ENCODE assay signal across 8 cellular contexts in genomic region chr2:197804049-197804757, GRCh38. TPM values are rescaled to one million over a fixed set of nuclear protein-coding genes. Genes with fewer than 3 reads are reported as not detected.
A peak's percentile ranks its signal among the peaks of the same experiment; 100 is the strongest.
DNase-seq lines count a peak whose midpoint lies in the region; ATAC-seq and TF ChIP-seq lines count a peak whose summit lies in the region.

TSS of gene PLCL1 (plus strand) at chr2:197804593.

- H3K36me3 Mint-ChIP-seq in activated T-cell treated with anti-CD3 and anti-CD28 coated beads, Interleukin-2, amount 50 U/mL, for 24 hours (ENCODE audit: low read depth): peaks cover 2% of the 10 kb centered on the region

- WGBS in HUES64: 1% methylated on average over 50 of the region's 50 CpGs

- TF ChIP-seq CTCF in epithelial cell of proximal tubule (conservative IDR thresholded peaks at IDR 0.05; ENCODE audit: low read depth, low read length): no peak

- H3K9me3 ChIP-seq in HUES64 (ENCODE audit: insufficient read depth, low read depth, low read length): no peaks in the 10 kb centered on the region

- peaks cover 46% of the 10 kb centered on the region for H3K4me1 Mint-ChIP-seq in activated T-cell treated with anti-CD3 and anti-CD28 coated beads, Interleukin-2, amount 50 U/mL, for 24 hours (ENCODE audit: low read depth)

- peak within 1 kb of the TSS; percentile 81 for H3K27ac Mint-ChIP-seq in activated T-cell treated with anti-CD3 and anti-CD28 coated beads, Interleukin-2, amount 50 U/mL, for 24 hours

- no peak within 1 kb of the TSS for H3K9ac ChIP-seq in HUES64 (ENCODE audit: low read depth, low read length)

- H3K4me1 ChIP-seq in HUES64 (ENCODE audit: insufficient read depth, low read length): peaks cover 4% of the 10 kb centered on the region; the same call in 1 of the 2 replicates

- in situ Hi-C loops in Caki2 (cut with HindIII; ENCODE audit: low pct_unique_long_range_greater_than_20kb, low sequenced_read_pairs): no loop called here

- H3K27ac ChIP-seq in HUES64 (ENCODE audit: low read depth, low read length): no peak within 1 kb of the TSS

- H3K36me3 ChIP-seq in HUES64 (ENCODE audit: insufficient read depth, low read length): no peaks in the 10 kb centered on the region

- no peaks in the 10 kb centered on the region for H3K9me3 Mint-ChIP-seq in activated T-cell treated with anti-CD3 and anti-CD28 coated beads, Interleukin-2, amount 50 U/mL, for 24 hours

- ATAC-seq in GM21526 (IDR thresholded peaks at IDR 0.05; ENCODE audit: low FRiP score, unreplicated experiment): peak; percentile 100

- peaks cover under 1% of the 10 kb centered on the region for H3K27me3 Mint-ChIP-seq in activated T-cell treated with anti-CD3 and anti-CD28 coated beads, Interleukin-2, amount 50 U/mL, for 24 hours

- peaks cover 62% of the 10 kb centered on the region for H3K27me3 ChIP-seq in HUES64 (ENCODE audit: insufficient read depth, low read length)

- H3K4me3 Mint-ChIP-seq in activated T-cell treated with anti-CD3 and anti-CD28 coated beads, Interleukin-2, amount 50 U/mL, for 24 hours: peak within 1 kb of the TSS; percentile 91

- H3K4me3 ChIP-seq in HUES64 (ENCODE audit: low read length) (peak within 1 kb of the TSS; percentile 67), epithelial cell of proximal tubule (ENCODE audit: low read depth, low read length) (peak within 1 kb of the TSS; percentile 61)

- DNase-seq in Caki2 (ENCODE audit: low read depth): peak; percentile 84
- peak; percentile 48 for DNase-seq in OCI-M2 (lab: John Stamatoyannopoulos, UW; ENCODE audit: unreplicated experiment)
- DNase-seq in activated T-cell treated with anti-CD3 and anti-CD28 coated beads, Interleukin-2, amount 50 U/mL, for 24 hours: peak; percentile 92
- peak; percentile 45 for DNase-seq in epithelial cell of proximal tubule (ENCODE audit: low read depth)
- peak; percentile 91 for DNase-seq in mucosa of gallbladder (ENCODE audit: low spot score)
- DNase-seq in stimulated activated CD8-positive, alpha-beta memory T cell treated with anti-CD3 and anti-CD28 coated beads, Interleukin-4, amount 100 ng/mL, for 1 hour (ENCODE audit: low read depth in 2 of 2, low spot score in 1 of 2): peak; percentile 64 to 80

RNA-seq across cellular contexts. Expression of gene PLCL1, which starts in this region (rescaled TPM):
- total RNA-seq in Caki2 (2014; rRNA removed; shearing (Covaris generic); ENCODE audit: low replicate concordance): not detected in 2 replicates
- polyA plus RNA-seq in HUES64 (2013, experiment 1 of 2): 0.05 TPM
- 0.13 TPM for polyA plus RNA-seq in HUES64 (2013, experiment 2 of 2)
- under 0.01 TPM in 1 of 2 replicates, not detected in the other for total RNA-seq in epithelial cell of proximal tubule
- total RNA-seq in mucosa of gallbladder: 4.4 TPM

Comparison
In these comparisons a context has a peak if more than half of its experiments do, and no peak if none do; other contexts are left out.
1. Peak in DNase-seq in Caki2; RNA of the gene not detected or under 1 TPM.
2. Peak in DNase-seq and H3K4me3 ChIP-seq in epithelial cell of proximal tubule; RNA of the gene not detected or under 1 TPM.